2 cellular contexts compared by ENCODE assay signal in the genomic region with DNA sequence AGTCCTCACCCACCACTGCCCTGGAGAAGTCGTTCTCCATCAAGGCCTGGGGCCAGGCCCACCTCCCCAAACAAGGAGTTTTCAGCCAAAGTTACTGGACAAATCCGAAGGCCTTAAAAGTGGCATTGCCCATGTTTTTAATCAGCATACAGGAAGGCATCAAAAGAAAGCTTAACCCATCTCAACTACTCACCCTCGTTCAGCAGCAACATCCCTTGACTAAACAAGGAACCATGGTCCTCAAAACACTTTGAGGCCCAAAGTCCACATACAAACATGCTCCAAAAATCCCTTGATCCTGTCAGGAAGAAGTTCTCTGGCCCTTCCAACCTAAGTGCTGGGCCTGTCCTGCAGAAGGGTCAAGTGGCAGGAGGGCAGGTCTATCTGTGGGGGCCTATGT.
TF ChIP-seq lines count a peak whose summit lies in the region.

No MANE protein-coding gene starts in this region.

TF ChIP-seq in SK-N-SH, 30 proteins besides CTCF, POLR2A, EP300 and RAD21 (continued from another document):
- TF ChIP-seq EZH2phosphoT487 (IDR thresholded peaks at IDR 0.05; ENCODE audit: borderline replicate concordance, low read depth) (no peak), NFIC (IDR thresholded peaks at IDR 0.05; ENCODE audit: borderline replicate concordance) (no peak), RFX5 (IDR thresholded peaks at IDR 0.05; ENCODE audit: low read length) (no peak), FOSL2 (IDR thresholded peaks at IDR 0.05; ENCODE audit: borderline replicate concordance, low read depth) (no peak), SMC3 (IDR thresholded peaks at IDR 0.05; ENCODE audit: low read depth, low read length) (no peak), POLR2AphosphoS5 (IDR thresholded peaks at IDR 0.05; ENCODE audit: low read depth, low read length) (no peak)
- TF ChIP-seq, protein P1, sequence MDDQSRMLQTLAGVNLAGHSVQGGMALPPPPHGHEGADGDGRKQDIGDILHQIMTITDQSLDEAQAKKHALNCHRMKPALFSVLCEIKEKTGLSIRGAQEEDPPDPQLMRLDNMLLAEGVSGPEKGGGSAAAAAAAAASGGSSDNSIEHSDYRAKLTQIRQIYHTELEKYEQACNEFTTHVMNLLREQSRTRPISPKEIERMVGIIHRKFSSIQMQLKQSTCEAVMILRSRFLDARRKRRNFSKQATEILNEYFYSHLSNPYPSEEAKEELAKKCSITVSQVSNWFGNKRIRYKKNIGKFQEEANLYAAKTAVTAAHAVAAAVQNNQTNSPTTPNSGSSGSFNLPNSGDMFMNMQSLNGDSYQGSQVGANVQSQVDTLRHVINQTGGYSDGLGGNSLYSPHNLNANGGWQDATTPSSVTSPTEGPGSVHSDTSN (IDR thresholded peaks at IDR 0.05), result no peak

TF ChIP-seq in SK-N-SH treated with all-trans-retinoic acid at 6 μM for 48 hours, 23 proteins besides CTCF, POLR2A, EP300 and RAD21 (continued from another document):
- no peak for TF ChIP-seq CSRNP3 (CRISPR knock-in tag; IDR thresholded peaks at IDR 0.05)
